Comparison of ENCODE assay signal across 16 cellular contexts in the genomic region with DNA sequence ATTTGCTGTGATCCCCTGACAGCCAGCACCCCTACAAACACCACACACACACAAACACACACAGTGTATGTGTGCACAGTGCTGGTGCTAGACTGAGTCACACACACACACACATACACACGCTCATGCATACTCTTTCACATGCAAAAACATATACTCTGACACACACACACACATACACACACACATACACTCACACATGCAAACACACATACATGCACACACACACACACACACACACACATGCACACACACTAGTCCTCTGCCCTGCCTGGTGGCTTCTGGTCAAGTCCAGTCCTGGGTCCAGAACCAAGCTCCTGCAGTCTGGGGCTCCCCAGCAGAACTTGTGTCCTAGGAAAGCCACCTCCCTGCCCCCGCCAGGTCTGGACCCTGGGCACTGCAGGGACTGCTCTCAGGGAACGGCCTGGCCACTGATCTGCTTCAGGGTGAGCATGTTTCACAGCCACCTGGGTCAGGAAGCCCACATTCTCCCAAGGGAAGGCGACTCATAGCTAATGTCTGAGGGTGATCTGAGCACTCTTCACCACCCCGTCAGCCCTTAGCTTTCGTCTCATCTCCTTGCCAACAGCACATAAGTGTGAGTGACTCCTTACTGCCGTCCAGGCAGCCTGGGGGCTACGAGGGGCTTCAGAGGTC.
DNase-seq lines count a peak whose midpoint lies in the region; ATAC-seq and TF ChIP-seq lines count a peak whose summit lies in the region.
"Had no signal": no experiment of that assay in that cellular context is flagged by ENCODE, and none has a peak within 500 bp of the region (broad histone marks: within the 10 kb centered on the region; RNA-seq: fewer than 3 reads in every experiment).

No MANE protein-coding gene starts in this region.

- H3F3A ChIP-seq in SK-N-SH (replicated peaks; ENCODE audit: insufficient read depth) = no peaks in the 10 kb centered on the region

- no peak overlapping the region for H2AFZ ChIP-seq in SK-N-SH (ENCODE audit: low read depth)
- H2AFZ ChIP-seq: GM23338 had no signal

- ATAC-seq in SK-N-SH treated with all-trans-retinoic acid at 6 μM for 48 hours (peak; percentile 50; the same call in 2 of the 3 replicates), RWPE2 (ENCODE audit: low read depth) (peak; percentile 42; the same call in 2 of the 3 replicates), GM18858 (IDR thresholded peaks at IDR 0.05; ENCODE audit: unreplicated experiment) (no peak)
- ATAC-seq in stimulated activated memory B cell treated with anti-CD40 and anti-IgM and Interleukin-4, amounts not matched to agents 10 μg/mL and 1 μg/mL and 100 μg/mL, for 72 hours = peak; percentile 32
- no peak for ATAC-seq in activated naive CD8-positive, alpha-beta T cell treated with anti-CD3 and anti-CD28 coated beads, Interleukin-2, amount 50 U/mL, for 24 hours
- ATAC-seq: activated T-helper 17 cell treated with anti-CD3 and anti-CD28 coated beads, Interleukin-2, amount 50 U/mL, for 72 hours; GM23338 had no signal

- no peak for TF ChIP-seq CTCF in SK-N-SH (IDR thresholded peaks at IDR 0.05)
- TF ChIP-seq CTCF in RWPE2 (IDR thresholded peaks at IDR 0.05; ENCODE audit: poor library complexity, severe bottlenecking) = no peak

- POLR2A ChIA-PET in SK-N-SH (lab: Yijun Ruan, JAX) = no interaction called here

- H3K79me2 ChIP-seq in SK-N-SH (ENCODE audit: insufficient read depth) = no peaks in the 10 kb centered on the region

- H3K4me2 ChIP-seq in SK-N-SH = no peak overlapping the region
- H3K4me2 ChIP-seq: GM23338 had no signal

- CTCF ChIA-PET in SK-N-SH (lab: Yijun Ruan, JAX) = interaction anchor here (0.5 to 1.6 kb wide), 4 partner anchors 10 to 13 kb away, joined by 3 to 4 read pairs (median 4); no protein-coding TSS in a partner anchor

- TF ChIP-seq RAD21 in SK-N-SH (IDR thresholded peaks at IDR 0.05; ENCODE audit: low read length) = no peak

- H3K9me3 Mint-ChIP-seq in stimulated activated memory B cell treated with anti-CD40 and anti-IgM and Interleukin-4, amounts not matched to agents 10 μg/mL and 1 μg/mL and 100 μg/mL, for 72 hours = peaks cover 6% of the 10 kb centered on the region
- no peaks in the 10 kb centered on the region for H3K9me3 Mint-ChIP-seq in activated naive CD8-positive, alpha-beta T cell treated with anti-CD3 and anti-CD28 coated beads, Interleukin-2, amount 50 U/mL, for 24 hours
- H3K9me3 Mint-ChIP-seq: activated T-helper 17 cell treated with anti-CD3 and anti-CD28 coated beads, Interleukin-2, amount 50 U/mL, for 72 hours had no signal

- H4K20me1 ChIP-seq in SK-N-SH (ENCODE audit: insufficient read depth) = no peaks in the 10 kb centered on the region

- H3K9ac ChIP-seq in SK-N-SH = no peak overlapping the region

- no peak for TF ChIP-seq EP300 in SK-N-SH (IDR thresholded peaks at IDR 0.05; ENCODE audit: borderline replicate concordance in 1 of 2, low read depth in 1 of 2, low read length in 1 of 2)

- H3K9me2 ChIP-seq in SK-N-SH = no peaks in the 10 kb centered on the region

- no peaks in the 10 kb centered on the region for H3K36me3 Mint-ChIP-seq in stimulated activated memory B cell treated with anti-CD40 and anti-IgM and Interleukin-4, amounts not matched to agents 10 μg/mL and 1 μg/mL and 100 μg/mL, for 72 hours
- H3K36me3 Mint-ChIP-seq in activated naive CD8-positive, alpha-beta T cell treated with anti-CD3 and anti-CD28 coated beads, Interleukin-2, amount 50 U/mL, for 24 hours (ENCODE audit: low read depth) = no peaks in the 10 kb centered on the region
- H3K36me3 Mint-ChIP-seq: brain had no signal

- H3K27me3 ChIP-seq in SK-N-SH (ENCODE audit: insufficient read depth) = no peaks in the 10 kb centered on the region
- H3K27me3 ChIP-seq in RWPE2 (ENCODE audit: insufficient read depth, poor library complexity, severe bottlenecking) = no peaks in the 10 kb centered on the region

- H3K4me1 ChIP-seq in SK-N-SH (ENCODE audit: control insufficient read depth in 1 of 2, insufficient read depth in 2 of 2, low read depth in 1 of 2, low read length in 1 of 2) (no peaks in the 10 kb centered on the region; a peak in 1 of 4 replicates), RWPE2 (ENCODE audit: insufficient read depth, poor library complexity, severe bottlenecking) (peaks cover 3% of the 10 kb centered on the region)

- peaks cover 49% of the 10 kb centered on the region for H3K27me3 Mint-ChIP-seq in stimulated activated memory B cell treated with anti-CD40 and anti-IgM and Interleukin-4, amounts not matched to agents 10 μg/mL and 1 μg/mL and 100 μg/mL, for 72 hours
- no peaks in the 10 kb centered on the region for H3K27me3 Mint-ChIP-seq in activated naive CD8-positive, alpha-beta T cell treated with anti-CD3 and anti-CD28 coated beads, Interleukin-2, amount 50 U/mL, for 24 hours

- DNase-seq in SK-N-SH (no peak), RWPE2 (ENCODE audit: low spot score) (no peak), fibroblast of peridontal ligament (ENCODE audit: extremely low read depth) (peak; percentile 70), C1 segment of cervical spinal cord (lab: John Stamatoyannopoulos, UW) (no peak)
- DNase-seq in activated naive CD8-positive, alpha-beta T cell treated with anti-CD3 and anti-CD28 coated beads, Interleukin-2, amount 50 U/mL, for 24 hours = no peak
- DNase-seq: activated CD4-positive, alpha-beta T cell treated with anti-CD3 and anti-CD28 coated beads, Interleukin-2, amount 50 U/mL, for 1 hour; MV-4-11; NCI-H2227 treated with DMSO at 0.1 percent for 48 hours; stimulated activated CD4-positive, alpha-beta T cell treated with anti-CD3 and anti-CD28 coated beads, Interleukin-12 subunit alpha, Interleukin-12 subunit beta, amount 100 ng/mL, for 4 hours had no signal

- H3K4me1 Mint-ChIP-seq in stimulated activated memory B cell treated with anti-CD40 and anti-IgM and Interleukin-4, amounts not matched to agents 10 μg/mL and 1 μg/mL and 100 μg/mL, for 72 hours = peaks cover 5% of the 10 kb centered on the region
- H3K4me1 Mint-ChIP-seq in activated naive CD8-positive, alpha-beta T cell treated with anti-CD3 and anti-CD28 coated beads, Interleukin-2, amount 50 U/mL, for 24 hours = no peaks in the 10 kb centered on the region
- H3K4me1 Mint-ChIP-seq: activated T-helper 17 cell treated with anti-CD3 and anti-CD28 coated beads, Interleukin-2, amount 50 U/mL, for 72 hours; brain; GM23338 had no signal

- H3K36me3 ChIP-seq in SK-N-SH (replicated peaks in 1 of 2; ENCODE audit: control insufficient read depth in 1 of 2, insufficient read depth in 2 of 2, low read length in 1 of 2) (no peaks in the 10 kb centered on the region), RWPE2 (ENCODE audit: low read depth) (no peaks in the 10 kb centered on the region)

- H3K27ac Mint-ChIP-seq in stimulated activated memory B cell treated with anti-CD40 and anti-IgM and Interleukin-4, amounts not matched to agents 10 μg/mL and 1 μg/mL and 100 μg/mL, for 72 hours = no peak overlapping the region
- H3K27ac Mint-ChIP-seq in activated naive CD8-positive, alpha-beta T cell treated with anti-CD3 and anti-CD28 coated beads, Interleukin-2, amount 50 U/mL, for 24 hours = no peak overlapping the region
- H3K27ac Mint-ChIP-seq: activated T-helper 17 cell treated with anti-CD3 and anti-CD28 coated beads, Interleukin-2, amount 50 U/mL, for 72 hours; GM23338 had no signal

- H3K27ac ChIP-seq in SK-N-SH (ENCODE audit: low read depth in 2 of 2, low read length in 1 of 2) (no peak overlapping the region), RWPE2 (ENCODE audit: poor library complexity, severe bottlenecking) (no peak overlapping the region)
- H3K27ac ChIP-seq: 22Rv1 had no signal

- no peaks in the 10 kb centered on the region for H3K9me3 ChIP-seq in SK-N-SH
- no peaks in the 10 kb centered on the region for H3K9me3 ChIP-seq in RWPE2 (ENCODE audit: severe bottlenecking)

- no peak overlapping the region for H3K4me3 ChIP-seq in SK-N-SH (ENCODE audit: low read depth in 2 of 2, low read length in 1 of 2)
- H3K4me3 ChIP-seq in RWPE2 (ENCODE audit: severe bottlenecking) = no peak overlapping the region
- H3K4me3 ChIP-seq: GM23338 had no signal

- 84% methylated on average over 7 of the region's 8 CpGs for WGBS in SK-N-SH (ENCODE audit: low lambda C conversion rate)

- H3K4me3 Mint-ChIP-seq in stimulated activated memory B cell treated with anti-CD40 and anti-IgM and Interleukin-4, amounts not matched to agents 10 μg/mL and 1 μg/mL and 100 μg/mL, for 72 hours = no peak overlapping the region
- no peak overlapping the region for H3K4me3 Mint-ChIP-seq in activated naive CD8-positive, alpha-beta T cell treated with anti-CD3 and anti-CD28 coated beads, Interleukin-2, amount 50 U/mL, for 24 hours
- H3K4me3 Mint-ChIP-seq: activated T-helper 17 cell treated with anti-CD3 and anti-CD28 coated beads, Interleukin-2, amount 50 U/mL, for 72 hours; brain; GM23338 had no signal

TF ChIP-seq in SK-N-SH, 30 proteins besides CTCF, POLR2A, EP300 and RAD21:
- TF ChIP-seq SMC3 (IDR thresholded peaks at IDR 0.05; ENCODE audit: low read depth, low read length) = no peak
- TF ChIP-seq FOSL2 (IDR thresholded peaks at IDR 0.05; ENCODE audit: borderline replicate concordance, low read depth) = no peak
- no peak for TF ChIP-seq YY1 (IDR thresholded peaks at IDR 0.05; ENCODE audit: low read depth)
- TF ChIP-seq MEF2A (IDR thresholded peaks at IDR 0.05; ENCODE audit: borderline replicate concordance, low read depth) = no peak
- TF ChIP-seq, protein P1, sequence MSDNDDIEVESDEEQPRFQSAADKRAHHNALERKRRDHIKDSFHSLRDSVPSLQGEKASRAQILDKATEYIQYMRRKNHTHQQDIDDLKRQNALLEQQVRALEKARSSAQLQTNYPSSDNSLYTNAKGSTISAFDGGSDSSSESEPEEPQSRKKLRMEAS (IDR thresholded peaks at IDR 0.05; ENCODE audit: low read depth) = no peak
- no peak for TF ChIP-seq JUND (IDR thresholded peaks at IDR 0.05)
- TF ChIP-seq TEAD4 (IDR thresholded peaks at IDR 0.05; ENCODE audit: borderline replicate concordance, insufficient read depth) = no peak
- TF ChIP-seq POLR2AphosphoS5 (IDR thresholded peaks at IDR 0.05; ENCODE audit: low read depth, low read length) = no peak
- TF ChIP-seq GATA2 (CRISPR knock-in tag; IDR thresholded peaks at IDR 0.05) = no peak

Comparison
In these comparisons a context has a peak if more than half of its experiments do, and no peak if none do; other contexts are left out.
1. ATAC-seq: peak in SK-N-SH treated with all-trans-retinoic acid at 6 μM for 48 hours (single experiment), RWPE2 (single experiment) and stimulated activated memory B cell treated with anti-CD40 and anti-IgM and Interleukin-4, amounts not matched to agents 10 μg/mL and 1 μg/mL and 100 μg/mL, for 72 hours (single experiment); none in GM18858 (single experiment) and activated naive CD8-positive, alpha-beta T cell treated with anti-CD3 and anti-CD28 coated beads, Interleukin-2, amount 50 U/mL, for 24 hours (single experiment).